In the genomic region with DNA sequence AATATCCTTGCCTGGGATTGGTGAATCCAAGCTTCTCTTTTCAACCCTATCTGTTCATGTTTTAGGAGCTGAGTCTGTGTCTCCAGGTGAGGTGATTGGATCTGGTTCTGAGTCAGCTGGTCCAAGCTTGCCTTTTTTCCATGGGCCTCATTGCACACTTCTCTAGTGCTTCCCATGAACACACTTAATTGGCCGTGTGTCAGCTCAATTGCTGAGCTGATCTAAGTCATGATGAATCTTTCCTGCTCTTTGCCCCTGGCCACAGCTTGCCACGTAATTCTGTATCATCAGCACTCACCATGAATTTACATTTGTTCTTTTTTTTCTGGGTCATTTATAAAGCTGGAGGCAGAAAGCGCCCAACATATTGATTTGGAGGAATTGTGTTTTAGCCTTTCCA, we compare ENCODE assay signal across 16 cellular contexts.
A peak's percentile ranks its signal among the peaks of the same experiment; 100 is the strongest.
DNase-seq lines count a peak whose midpoint lies in the region; ATAC-seq and TF ChIP-seq lines count a peak whose summit lies in the region.
"Had no signal": no experiment of that assay in that cellular context is flagged by ENCODE, and none has a peak within 500 bp of the region (broad histone marks: within the 10 kb centered on the region; RNA-seq: fewer than 3 reads in every experiment).

No MANE protein-coding gene starts in this region.

- H3K4me2 ChIP-seq in GM23248 (ENCODE audit: unreplicated experiment) (peak overlapping the region; percentile 78), skeletal muscle satellite cell (ENCODE audit: low read length) (peak overlapping the region; percentile 26)
- H3K4me2 ChIP-seq: smooth muscle cell had no signal

- peaks cover 3% of the 10 kb centered on the region for H3K9me3 Mint-ChIP-seq in CD4-positive, alpha-beta T cell
- H3K9me3 Mint-ChIP-seq: activated CD4-positive, alpha-beta memory T cell treated with anti-CD3 and anti-CD28 coated beads for 36 hours had no signal

- POLR2A ChIA-PET in CD4-positive, alpha-beta T cell (lab: Charles Lee) = no interaction called here

- CTCF ChIA-PET in CD4-positive, alpha-beta T cell (lab: Charles Lee) = no interaction called here

- no peak overlapping the region for H2AFZ ChIP-seq in GM23248

- DNase-seq in GM23248 = peak; percentile 97
- DNase-seq in RKO (ENCODE audit: low spot score) = peak; percentile 93
- DNase-seq in DMS153 (lab: John Stamatoyannopoulos, UW) = no peak
- DNase-seq in NCI-H1694 treated with DMSO at 0.1 percent for 48 hours (lab: John Stamatoyannopoulos, UW) = no peak
- DNase-seq in CD4-positive, alpha-beta T cell = no peak
- DNase-seq: activated CD4-positive, alpha-beta memory T cell treated with anti-CD3 and anti-CD28 coated beads for 36 hours; body of pancreas; endodermal cell; NCI-H446 had no signal

- no peaks in the 10 kb centered on the region for H3K36me3 ChIP-seq in GM23248 (ENCODE audit: low read depth)
- H3K36me3 ChIP-seq in skeletal muscle satellite cell (ENCODE audit: insufficient read depth, low read length) = no peaks in the 10 kb centered on the region
- H3K36me3 ChIP-seq: thoracic aorta had no signal

- H4K20me1 ChIP-seq in GM23248 (ENCODE audit: insufficient read depth) = no peaks in the 10 kb centered on the region

- in situ Hi-C loops in GM23248 (cut with MboI) = loop anchor here (25.0 kb wide), 1 partner anchor 487 kb away; no protein-coding TSS in a partner anchor

- peaks cover 15% of the 10 kb centered on the region; the same call in 1 of the 2 replicates for H3F3A ChIP-seq in GM23248 (ENCODE audit: insufficient read depth)

- H3K27ac Mint-ChIP-seq in CD4-positive, alpha-beta T cell = no peak overlapping the region
- H3K27ac Mint-ChIP-seq: activated CD4-positive, alpha-beta memory T cell treated with anti-CD3 and anti-CD28 coated beads for 36 hours; endodermal cell had no signal

- H3K9ac ChIP-seq in GM23248 (no peak overlapping the region), skeletal muscle satellite cell (ENCODE audit: low read depth, low read length) (no peak overlapping the region)

- H3K79me2 ChIP-seq in GM23248 (ENCODE audit: insufficient read depth) = no peaks in the 10 kb centered on the region

- no peaks in the 10 kb centered on the region for H3K36me3 Mint-ChIP-seq in CD4-positive, alpha-beta T cell (ENCODE audit: low read depth)
- H3K36me3 Mint-ChIP-seq: activated CD4-positive, alpha-beta memory T cell treated with anti-CD3 and anti-CD28 coated beads for 36 hours had no signal

- intact Hi-C loops in CD4-positive, alpha-beta T cell (cut with DNase I, micrococcal nuclease) = no loop called here

- H3K9me3 ChIP-seq in GM23248 (ENCODE audit: low read depth) (no peaks in the 10 kb centered on the region), skeletal muscle satellite cell (replicated peaks; ENCODE audit: low read length) (no peaks in the 10 kb centered on the region)
- H3K9me3 ChIP-seq in CD4-positive, alpha-beta T cell (ENCODE audit: control insufficient read depth, low read length) = no peaks in the 10 kb centered on the region
- H3K9me3 ChIP-seq: body of pancreas, thoracic aorta had no signal

- peak overlapping the region; percentile 36 for H3K27ac ChIP-seq in GM23248
- H3K27ac ChIP-seq in CD4-positive, alpha-beta T cell (ENCODE audit: low read depth, low read length) = no peak overlapping the region
- H3K27ac ChIP-seq: body of pancreas, thoracic aorta had no signal

- peaks cover 33% of the 10 kb centered on the region for H3K27me3 Mint-ChIP-seq in CD4-positive, alpha-beta T cell

- H3K27me3 ChIP-seq in GM23248 (replicated peaks; ENCODE audit: insufficient read depth) = peaks cover 6% of the 10 kb centered on the region; the same call in 1 of the 2 replicates
- peaks cover 26% of the 10 kb centered on the region for H3K27me3 ChIP-seq in skeletal muscle satellite cell (ENCODE audit: control insufficient read depth, insufficient read depth, low read length)
- peaks cover 5% of the 10 kb centered on the region for H3K27me3 ChIP-seq in CD4-positive, alpha-beta T cell (ENCODE audit: control insufficient read depth, insufficient read depth, low read length)
- H3K27me3 ChIP-seq: body of pancreas had no signal

- ATAC-seq in esophagus mucosa (peak; percentile 68), GM21367 (IDR thresholded peaks at IDR 0.05; ENCODE audit: unreplicated experiment) (no peak)
- ATAC-seq in CD4-positive, alpha-beta T cell (ENCODE audit: poor library complexity) = no peak
- ATAC-seq: body of pancreas, Right ventricle myocardium inferior had no signal

- H3K4me1 ChIP-seq in GM23248 (ENCODE audit: insufficient read depth) = peaks cover 11% of the 10 kb centered on the region
- peaks cover 11% of the 10 kb centered on the region for H3K4me1 ChIP-seq in skeletal muscle satellite cell (ENCODE audit: control insufficient read depth, insufficient read depth, low read length)
- H3K4me1 ChIP-seq: body of pancreas had no signal

- no peak for TF ChIP-seq CTCF in CD4-positive, alpha-beta T cell (IDR thresholded peaks at IDR 0.05)

- no peak overlapping the region for H3K4me3 Mint-ChIP-seq in CD4-positive, alpha-beta T cell
- H3K4me3 Mint-ChIP-seq: activated CD4-positive, alpha-beta memory T cell treated with anti-CD3 and anti-CD28 coated beads for 36 hours; endodermal cell had no signal

- H3K4me1 Mint-ChIP-seq in CD4-positive, alpha-beta T cell (ENCODE audit: low read depth) = no peaks in the 10 kb centered on the region

- no peaks in the 10 kb centered on the region for H3K9me2 ChIP-seq in GM23248 (ENCODE audit: insufficient read depth)

- 3 to 13% methylated on average over 3 of the region's 3 CpGs for WGBS in GM23248 (ENCODE audit: low coverage in 1 of 2, low lambda C conversion rate in 2 of 2, missing lambda C conversion rate in 2 of 2), 2 experiments

- H3K4me3 ChIP-seq in GM23248 (no peak overlapping the region), skeletal muscle satellite cell (ENCODE audit: low read length) (no peak overlapping the region)
- H3K4me3 ChIP-seq: body of pancreas, lung, smooth muscle cell, thoracic aorta had no signal

Comparison
In these comparisons a context has a peak if more than half of its experiments do, and no peak if none do; other contexts are left out.
1. DNase-seq: peak in GM23248 (single experiment) and RKO (single experiment); none in DMS153 (single experiment), NCI-H1694 treated with DMSO at 0.1 percent for 48 hours (single experiment) and CD4-positive, alpha-beta T cell (0 of 10).